In the genomic region with DNA sequence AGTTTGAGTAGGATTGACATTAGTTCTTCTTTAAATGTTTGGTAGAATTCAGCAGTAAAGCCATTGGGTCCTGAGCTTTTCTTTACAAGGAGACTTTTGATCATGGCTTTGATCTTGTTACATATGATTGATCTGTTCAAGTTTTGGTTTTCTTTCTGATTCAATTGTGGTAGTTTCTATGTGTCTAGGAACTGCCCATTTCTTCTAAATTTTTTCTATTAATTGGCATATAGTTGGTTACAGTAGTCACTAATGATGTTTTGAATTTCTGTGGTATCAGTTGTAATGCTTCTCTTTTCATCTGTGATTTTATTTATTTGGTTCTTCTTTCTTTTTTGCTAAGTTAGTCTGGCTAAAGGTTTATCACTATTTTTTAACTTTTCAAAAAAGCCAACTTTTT, we compare ENCODE assay signal across 28 cellular contexts.
"Had no signal": no experiment of that assay in that cellular context is flagged by ENCODE, and none has a peak within 500 bp of the region (broad histone marks: within the 10 kb centered on the region; RNA-seq: fewer than 3 reads in every experiment).

No MANE protein-coding gene starts in this region.

- H3K4me1 ChIP-seq: colonic mucosa, esophagus muscularis mucosa, esophagus squamous epithelium, foreskin keratinocyte, gastrocnemius medialis, gastroesophageal sphincter, heart left ventricle, heart right ventricle had no signal

- FAIRE-seq: colon, endometrium, endothelial cell of umbilical vein, frontal cortex had no signal

- H3K36me3 ChIP-seq: colonic mucosa, esophagus muscularis mucosa, esophagus squamous epithelium, gastrocnemius medialis, gastroesophageal sphincter, heart left ventricle, heart right ventricle had no signal

- H3K27ac Mint-ChIP-seq: dendritic cell treated with granulocyte-macrophage colony-stimulating factor and Interleukin-4, amounts not matched to agents 40 ng/mL and 50 ng/mL, for 4 days; effector memory CD8-positive, alpha-beta T cell had no signal

- H3K27me3 ChIP-seq: colonic mucosa, dorsolateral prefrontal cortex, esophagus muscularis mucosa, esophagus squamous epithelium, foreskin keratinocyte, gastrocnemius medialis, gastroesophageal sphincter, heart left ventricle, heart right ventricle, hepatocyte had no signal

- H3K4me3 ChIP-seq: colonic mucosa, coronary artery, dorsolateral prefrontal cortex, esophagus muscularis mucosa, esophagus squamous epithelium, gastrocnemius medialis, gastroesophageal sphincter, heart left ventricle, heart right ventricle, hepatocyte had no signal

- H3K27ac ChIP-seq: colonic mucosa, coronary artery, dorsolateral prefrontal cortex, epithelial cell of prostate, esophagus muscularis mucosa, esophagus squamous epithelium, foreskin keratinocyte, gastrocnemius medialis, gastroesophageal sphincter, heart left ventricle, heart right ventricle, hepatocyte had no signal

- ATAC-seq: effector memory CD8-positive, alpha-beta T cell; esophagus mucosa; foreskin keratinocyte; gastrocnemius medialis; gastroesophageal sphincter; heart left ventricle; heart right ventricle had no signal

- H3K27me3 Mint-ChIP-seq: dendritic cell treated with granulocyte-macrophage colony-stimulating factor and Interleukin-4, amounts not matched to agents 40 ng/mL and 50 ng/mL, for 4 days; effector memory CD8-positive, alpha-beta T cell had no signal

- H3K4me3 Mint-ChIP-seq: dendritic cell treated with granulocyte-macrophage colony-stimulating factor and Interleukin-4, amounts not matched to agents 40 ng/mL and 50 ng/mL, for 4 days; effector memory CD8-positive, alpha-beta T cell had no signal

- H2AFZ ChIP-seq: hepatocyte had no signal

- H3K9me3 ChIP-seq: colonic mucosa, gastrocnemius medialis had no signal

- H3K79me2 ChIP-seq: hepatocyte had no signal

- DNase-seq: colonic mucosa; cortex of kidney; dermis blood vessel endothelial cell; dorsolateral prefrontal cortex; effector CD8-positive, alpha-beta T cell; effector memory CD4-positive, alpha-beta T cell; effector memory CD8-positive, alpha-beta T cell; erythroblast; esophagus squamous epithelium; foreskin fibroblast; foreskin keratinocyte; foreskin melanocyte; gastrocnemius medialis; glutamatergic neuron; head of caudate nucleus; heart left ventricle; heart right ventricle had no signal
